ENCODE assay signal across 13 cellular contexts in genomic region chr21:46472246-46472645, GRCh38. TPM values are rescaled to one million over a fixed set of nuclear protein-coding genes. Genes with fewer than 3 reads are reported as not detected.
DNase-seq lines count a peak whose midpoint lies in the region; ATAC-seq and TF ChIP-seq lines count a peak whose summit lies in the region.
"Had no signal": no experiment of that assay in that cellular context is flagged by ENCODE, and none has a peak within 500 bp of the region (broad histone marks: within the 10 kb centered on the region; RNA-seq: fewer than 3 reads in every experiment).

No MANE protein-coding gene starts in this region.

- H3K4me3 Mint-ChIP-seq in CD8-positive, alpha-beta T cell = no peak overlapping the region
- peak overlapping the region in 6 of 10 donors; percentile 6 to 52 (median 44) for H3K4me3 Mint-ChIP-seq in naive thymus-derived CD8-positive, alpha-beta T cell
- H3K4me3 Mint-ChIP-seq: activated T-helper 1 cell treated with anti-CD3 and anti-CD28 coated beads, Interleukin-12 subunit alpha, Interleukin-12 subunit beta, Interleukin-2, Interleukin-4 antibody, amounts not matched to agents 30 ng/mL and 10 ng/mL and 1 ng/mL, durations not matched to agents 14 hours and 24 hours and 36 hours; brain had no signal

- H3K36me3 ChIP-seq in CD8-positive, alpha-beta T cell (ENCODE audit: insufficient read depth, low read length) = no peaks in the 10 kb centered on the region

- ATAC-seq in CD8-positive, alpha-beta T cell = peak; percentile 42
- ATAC-seq in naive thymus-derived CD8-positive, alpha-beta T cell = peak; percentile 38 to 49
- ATAC-seq in GM21717 (IDR thresholded peaks at IDR 0.05; ENCODE audit: unreplicated experiment) = no peak

- H3K27me3 ChIP-seq in CD8-positive, alpha-beta T cell (ENCODE audit: insufficient read depth, low read length) = no peaks in the 10 kb centered on the region

- POLR2A ChIA-PET in CD8-positive, alpha-beta T cell (lab: Charles Lee) = interaction anchor here (0.6 to 0.7 kb wide), 2 partner anchors 27 to 171 kb away, joined by 4 to 7 read pairs; no protein-coding TSS in a partner anchor
- POLR2A ChIA-PET in naive thymus-derived CD8-positive, alpha-beta T cell (lab: Charles Lee) = interaction anchor here (0.6 to 1.8 kb wide), 4 partner anchors 13 to 79 kb away, joined by 3 to 5 read pairs (median 4); no protein-coding TSS in a partner anchor

- no peak overlapping the region for H3K4me3 ChIP-seq in CD8-positive, alpha-beta T cell (ENCODE audit: low read depth, low read length)
- H3K4me3 ChIP-seq: smooth muscle cell had no signal

- H3K4me1 Mint-ChIP-seq in CD8-positive, alpha-beta T cell (ENCODE audit: low read depth) = peaks cover 58% of the 10 kb centered on the region
- H3K4me1 Mint-ChIP-seq in naive thymus-derived CD8-positive, alpha-beta T cell = peaks cover 26 to 80% (median 63%) of the 10 kb centered on the region in 4 donors

- intact Hi-C loops in CD8-positive, alpha-beta T cell (cut with DNase I, micrococcal nuclease) = no loop called here

- H3K36me3 Mint-ChIP-seq in CD8-positive, alpha-beta T cell = peaks cover 26% of the 10 kb centered on the region
- peaks cover 0 to 31% (median 22%) of the 10 kb centered on the region in 3 donors for H3K36me3 Mint-ChIP-seq in naive thymus-derived CD8-positive, alpha-beta T cell

- TF ChIP-seq CTCF in CD8-positive, alpha-beta T cell (IDR thresholded peaks at IDR 0.05) = no peak

- H3K4me1 ChIP-seq in CD8-positive, alpha-beta T cell (ENCODE audit: insufficient read depth, low read length) = peaks cover 25% of the 10 kb centered on the region

- CTCF ChIA-PET in CD8-positive, alpha-beta T cell (lab: Charles Lee) = interaction anchor here (1.5 kb wide), 1 partner anchor 10 kb away, joined by 3 read pairs; no protein-coding TSS in a partner anchor

- DNase-seq in CD8-positive, alpha-beta T cell = no peak
- DNase-seq in NCI-H69 (lab: John Stamatoyannopoulos, UW) (peak; percentile 4), cerebellar cortex (ENCODE audit: low spot score) (peak; percentile 55), GM19238 (ENCODE audit: insufficient read length, low spot score) (no peak), GDM1 (lab: John Stamatoyannopoulos, UW) (no peak)
- no peak for DNase-seq in naive thymus-derived CD8-positive, alpha-beta T cell
- DNase-seq in stimulated activated CD4-positive, alpha-beta T cell treated with anti-CD3 and anti-CD28 coated beads, Interleukin-1b, Interleukin-23, amount 100 ng/mL, for 48 hours = no peak
- DNase-seq: COR-L47, NCI-H187 had no signal

- no peak overlapping the region for H3K27ac ChIP-seq in CD8-positive, alpha-beta T cell (ENCODE audit: low read depth, low read length)

- H3K27ac Mint-ChIP-seq in CD8-positive, alpha-beta T cell = peak overlapping the region; percentile 75
- H3K27ac Mint-ChIP-seq in naive thymus-derived CD8-positive, alpha-beta T cell = peak overlapping the region; percentile 12 to 86 (median 71)
- H3K27ac Mint-ChIP-seq: activated T-helper 1 cell treated with anti-CD3 and anti-CD28 coated beads, Interleukin-12 subunit alpha, Interleukin-12 subunit beta, Interleukin-2, Interleukin-4 antibody, amounts not matched to agents 30 ng/mL and 10 ng/mL and 1 ng/mL, durations not matched to agents 14 hours and 24 hours and 36 hours had no signal

- H3K27me3 Mint-ChIP-seq in CD8-positive, alpha-beta T cell (ENCODE audit: low read depth) = no peaks in the 10 kb centered on the region
- no peaks in the 10 kb centered on the region for H3K27me3 Mint-ChIP-seq in naive thymus-derived CD8-positive, alpha-beta T cell
- H3K27me3 Mint-ChIP-seq: brain had no signal

- H3K9me3 ChIP-seq in CD8-positive, alpha-beta T cell (ENCODE audit: low read length) = no peaks in the 10 kb centered on the region

- no peaks in the 10 kb centered on the region for H3K9me3 Mint-ChIP-seq in CD8-positive, alpha-beta T cell
- no peaks in the 10 kb centered on the region for H3K9me3 Mint-ChIP-seq in naive thymus-derived CD8-positive, alpha-beta T cell
- H3K9me3 Mint-ChIP-seq: activated T-helper 1 cell treated with anti-CD3 and anti-CD28 coated beads, Interleukin-12 subunit alpha, Interleukin-12 subunit beta, Interleukin-2, Interleukin-4 antibody, amounts not matched to agents 30 ng/mL and 10 ng/mL and 1 ng/mL, durations not matched to agents 14 hours and 24 hours and 36 hours had no signal

RNA-seq across cellular contexts. Expression of gene DIP2A, which starts 13.6 kb away (rescaled TPM):
- 10 to 100 TPM; 59.5 to 62.3 TPM for total RNA-seq in CD8-positive, alpha-beta T cell
- total RNA-seq in naive thymus-derived CD8-positive, alpha-beta T cell = 100 to 1,000 TPM; 158 to 163 TPM
- polyA plus RNA-seq in naive thymus-derived CD8-positive, alpha-beta T cell = 10 to 100 TPM; 26.8 to 33.6 (median 28.6) TPM

Comparison
In these comparisons a context has a peak if more than half of its experiments do, and no peak if none do; other contexts are left out.
1. DNase-seq: peak in NCI-H69 (single experiment) and cerebellar cortex (single experiment); none in CD8-positive, alpha-beta T cell (0 of 7), naive thymus-derived CD8-positive, alpha-beta T cell (0 of 10), GM19238 (single experiment), GDM1 (single experiment) and stimulated activated CD4-positive, alpha-beta T cell treated with anti-CD3 and anti-CD28 coated beads, Interleukin-1b, Interleukin-23, amount 100 ng/mL, for 48 hours (single experiment).